9 cellular contexts compared by ENCODE assay signal in the genomic region with DNA sequence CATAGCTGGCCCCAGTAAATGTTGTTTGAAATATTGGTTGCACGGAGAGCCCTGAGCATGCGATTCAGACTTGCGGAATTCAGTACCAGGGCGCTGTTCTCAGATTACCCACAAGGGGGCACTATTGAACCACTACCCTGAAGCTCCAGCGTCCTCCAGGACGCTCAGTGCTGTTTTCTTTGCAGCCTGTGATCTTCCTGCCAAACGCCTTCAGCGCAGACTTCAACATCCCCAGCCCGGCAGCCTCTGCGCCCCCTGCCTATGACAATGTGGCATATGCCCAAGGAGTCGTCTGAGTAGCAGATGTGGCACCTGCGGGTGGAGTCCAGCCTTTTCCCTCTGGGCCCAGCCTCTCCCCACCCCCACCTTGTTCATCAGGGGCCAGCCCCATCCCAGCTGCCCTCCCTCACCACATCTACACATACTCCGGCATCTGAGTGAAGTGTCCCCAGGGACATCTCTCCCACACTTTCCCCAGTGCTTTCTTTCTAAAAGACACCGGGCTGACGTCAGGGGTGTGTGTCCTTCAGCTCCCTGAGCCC. TPM values are rescaled to one million over a fixed set of nuclear protein-coding genes. Genes with fewer than 3 reads are reported as not detected.
DNase-seq lines count a peak whose midpoint lies in the region; ATAC-seq and TF ChIP-seq lines count a peak whose summit lies in the region.
"Had no signal": no experiment of that assay in that cellular context is flagged by ENCODE, and none has a peak within 500 bp of the region (broad histone marks: within the 10 kb centered on the region; RNA-seq: fewer than 3 reads in every experiment).

No MANE protein-coding gene starts in this region.

- no peaks in the 10 kb centered on the region for H3K4me1 ChIP-seq in endodermal cell (ENCODE audit: control insufficient read depth, insufficient read depth, low read length)

- H3K27me3 ChIP-seq in HL-60 (ENCODE audit: insufficient read depth, poor library complexity, severe bottlenecking) (peaks cover 2% of the 10 kb centered on the region), endodermal cell (ENCODE audit: control insufficient read depth, insufficient read depth, low read length, poor library complexity, severe bottlenecking) (no peaks in the 10 kb centered on the region)

- H3K27ac Mint-ChIP-seq in activated CD8-positive, alpha-beta T cell treated with anti-CD3 and anti-CD28 coated beads, Interleukin-2, amount 10 ng/mL, durations not matched to agents 7 days and 5 days = no peak overlapping the region
- no peak overlapping the region for H3K27ac Mint-ChIP-seq in endodermal cell
- H3K27ac Mint-ChIP-seq: dendritic cell treated with granulocyte-macrophage colony-stimulating factor and Interleukin-4, amounts not matched to agents 40 ng/mL and 50 ng/mL, for 4 days had no signal

- H3K9ac ChIP-seq in endodermal cell (ENCODE audit: extremely low read depth, low read length, poor library complexity, severe bottlenecking) = no peak overlapping the region

- peak; percentile 76 for DNase-seq in CMK (ENCODE audit: low read depth)
- peak; percentile 77 to 84 for DNase-seq in HL-60 (ENCODE audit: low read depth in 1 of 2, low spot score in 1 of 2)
- peak; percentile 61 for DNase-seq in NCI-H82 treated with DMSO at 0.1 percent for 48 hours (lab: John Stamatoyannopoulos, UW; ENCODE audit: unreplicated experiment)
- DNase-seq in activated CD8-positive, alpha-beta T cell treated with anti-CD3 and anti-CD28 coated beads, Interleukin-2, amount 10 ng/mL, durations not matched to agents 7 days and 5 days = peak; percentile 90
- peak; percentile 96 for DNase-seq in endodermal cell
- peak; percentile 90 for DNase-seq in mucosa of gallbladder (ENCODE audit: low spot score)
- peak; percentile 92 for DNase-seq in stimulated activated CD8-positive, alpha-beta memory T cell treated with anti-CD3 and anti-CD28 coated beads, Interleukin-4, amount 100 ng/mL, for 48 hours

- ATAC-seq in GM19455 (IDR thresholded peaks at IDR 0.05; ENCODE audit: unreplicated experiment) = peak; percentile 56
- peak; percentile 92 for ATAC-seq in activated CD8-positive, alpha-beta T cell treated with anti-CD3 and anti-CD28 coated beads, Interleukin-2, amount 10 ng/mL, durations not matched to agents 7 days and 5 days

- TF ChIP-seq CTCF in HL-60 (IDR thresholded peaks at IDR 0.05; ENCODE audit: insufficient read depth, low read length) = peak; percentile 95
- TF ChIP-seq CTCF in endodermal cell (conservative IDR thresholded peaks at IDR 0.05) = peak; percentile 93

- H3K4me3 Mint-ChIP-seq in activated CD8-positive, alpha-beta T cell treated with anti-CD3 and anti-CD28 coated beads, Interleukin-2, amount 10 ng/mL, durations not matched to agents 7 days and 5 days = no peak overlapping the region
- H3K4me3 Mint-ChIP-seq in endodermal cell = no peak overlapping the region
- H3K4me3 Mint-ChIP-seq: dendritic cell treated with granulocyte-macrophage colony-stimulating factor and Interleukin-4, amounts not matched to agents 40 ng/mL and 50 ng/mL, for 4 days had no signal

- H3K4me1 Mint-ChIP-seq in activated CD8-positive, alpha-beta T cell treated with anti-CD3 and anti-CD28 coated beads, Interleukin-2, amount 10 ng/mL, durations not matched to agents 7 days and 5 days (ENCODE audit: low read depth) = peaks cover 7% of the 10 kb centered on the region
- H3K4me1 Mint-ChIP-seq in endodermal cell = no peaks in the 10 kb centered on the region

- CTCF ChIA-PET in activated CD8-positive, alpha-beta T cell treated with anti-CD3 and anti-CD28 coated beads, Interleukin-2, amount 10 ng/mL, durations not matched to agents 7 days and 5 days (lab: Charles Lee) = interaction anchor here (1.0 to 5.5 kb wide), 15 partner anchors 10 to 412 kb away, joined by 3 to 49 read pairs (median 5); a partner anchor contains a TSS

- POLR2A ChIA-PET in activated CD8-positive, alpha-beta T cell treated with anti-CD3 and anti-CD28 coated beads, Interleukin-2, amount 10 ng/mL, durations not matched to agents 7 days and 5 days (lab: Charles Lee) = interaction anchor here (0.7 kb wide), 1 partner anchor 112 kb away, joined by 3 read pairs; no protein-coding TSS in a partner anchor

- no peaks in the 10 kb centered on the region for H3K9me3 Mint-ChIP-seq in activated CD8-positive, alpha-beta T cell treated with anti-CD3 and anti-CD28 coated beads, Interleukin-2, amount 10 ng/mL, durations not matched to agents 7 days and 5 days (ENCODE audit: insufficient read depth)
- H3K9me3 Mint-ChIP-seq in endodermal cell = no peaks in the 10 kb centered on the region
- H3K9me3 Mint-ChIP-seq: dendritic cell treated with granulocyte-macrophage colony-stimulating factor and Interleukin-4, amounts not matched to agents 40 ng/mL and 50 ng/mL, for 4 days had no signal

- H3K4me3 ChIP-seq in HL-60 (replicated peaks; ENCODE audit: insufficient read depth, low read length) (no peak overlapping the region), endodermal cell (ENCODE audit: low read length) (no peak overlapping the region)

- H3K27me3 Mint-ChIP-seq in activated CD8-positive, alpha-beta T cell treated with anti-CD3 and anti-CD28 coated beads, Interleukin-2, amount 10 ng/mL, durations not matched to agents 7 days and 5 days (ENCODE audit: low read depth) = peaks cover 13% of the 10 kb centered on the region
- peaks cover 19% of the 10 kb centered on the region for H3K27me3 Mint-ChIP-seq in endodermal cell (ENCODE audit: insufficient read depth)

- 26 to 28% methylated on average over 11 to 15 of the region's 15 CpGs for WGBS in endodermal cell (ENCODE audit: insufficient coverage in 1 of 2, insufficient read length in 1 of 2), 2 experiments

- no peaks in the 10 kb centered on the region for H3K9me3 ChIP-seq in endodermal cell (ENCODE audit: control insufficient read depth, low read length)

- no peak overlapping the region for H3K27ac ChIP-seq in HL-60 (replicated peaks)
- no peak overlapping the region for H3K27ac ChIP-seq in endodermal cell (ENCODE audit: low read depth, low read length)

- H3K36me3 Mint-ChIP-seq in activated CD8-positive, alpha-beta T cell treated with anti-CD3 and anti-CD28 coated beads, Interleukin-2, amount 10 ng/mL, durations not matched to agents 7 days and 5 days (ENCODE audit: low read depth) = no peaks in the 10 kb centered on the region
- H3K36me3 Mint-ChIP-seq in endodermal cell (ENCODE audit: low read depth) = no peaks in the 10 kb centered on the region

- no peaks in the 10 kb centered on the region for H3K36me3 ChIP-seq in endodermal cell (ENCODE audit: control insufficient read depth, insufficient read depth, low read length)

RNA-seq across cellular contexts. Expression of a gene that starts 9.6 kb away (rescaled TPM):
- not detected for total RNA-seq in activated CD8-positive, alpha-beta T cell treated with anti-CD3 and anti-CD28 coated beads, Interleukin-2, amount 10 ng/mL, durations not matched to agents 7 days and 5 days
- total RNA-seq in endodermal cell = not detected
- not detected for polyA plus RNA-seq in endodermal cell (2013, experiment 1 of 2)
- polyA plus RNA-seq in endodermal cell (2013, experiment 2 of 2) = not detected
- total RNA-seq in mucosa of gallbladder = not detected

RNA-seq across cellular contexts. Expression of a gene that starts 18.8 kb away (rescaled TPM):
- not detected for total RNA-seq in activated CD8-positive, alpha-beta T cell treated with anti-CD3 and anti-CD28 coated beads, Interleukin-2, amount 10 ng/mL, durations not matched to agents 7 days and 5 days
- total RNA-seq in endodermal cell = not detected
- polyA plus RNA-seq in endodermal cell (2013, experiment 1 of 2) = not detected
- not detected for polyA plus RNA-seq in endodermal cell (2013, experiment 2 of 2)
- not detected for total RNA-seq in mucosa of gallbladder

RNA-seq across cellular contexts. Expression of a gene that starts 51.0 kb away (rescaled TPM):
- total RNA-seq in activated CD8-positive, alpha-beta T cell treated with anti-CD3 and anti-CD28 coated beads, Interleukin-2, amount 10 ng/mL, durations not matched to agents 7 days and 5 days = not detected
- total RNA-seq in endodermal cell (not detected), mucosa of gallbladder (not detected)
- not detected for polyA plus RNA-seq in endodermal cell (2013, experiment 1 of 2)
- not detected for polyA plus RNA-seq in endodermal cell (2013, experiment 2 of 2)
